ENCODE assay signal across 10 cellular contexts in genomic region chr11:93623179-93623578, GRCh38.
A peak's percentile ranks its signal among the peaks of the same experiment; 100 is the strongest.
DNase-seq lines count a peak whose midpoint lies in the region; ATAC-seq and TF ChIP-seq lines count a peak whose summit lies in the region.
"Had no signal": no experiment of that assay in that cellular context is flagged by ENCODE, and none has a peak within 500 bp of the region (broad histone marks: within the 10 kb centered on the region; RNA-seq: fewer than 3 reads in every experiment).

No MANE protein-coding gene starts in this region.

- DNase-seq in GM12864 (ENCODE audit: low read depth) (peak; percentile 51), choroid plexus epithelial cell (ENCODE audit: low read depth) (peak; percentile 65), medulla oblongata (ENCODE audit: extremely low spot score) (no peak), NCI-H524 treated with DMSO at 0.1 percent for 48 hours (lab: John Stamatoyannopoulos, UW) (no peak)
- DNase-seq in activated T-cell treated with anti-CD3 and anti-CD28 coated beads, Interleukin-2, amount 50 U/mL, for 48 hours = no peak
- DNase-seq in stimulated activated CD4-positive, alpha-beta T cell treated with anti-CD3 and anti-CD28 coated beads, Interleukin-4, amount 100 ng/mL, for 4 hours = no peak
- DNase-seq: right lobe of liver had no signal

- H3K4me3 ChIP-seq in GM12864 (ENCODE audit: low read depth, low read length) (no peak overlapping the region), choroid plexus epithelial cell (ENCODE audit: low read depth, low read length) (no peak overlapping the region)
- H3K4me3 ChIP-seq: right lobe of liver, tibial nerve had no signal

- ATAC-seq in GM21423 (IDR thresholded peaks at IDR 0.05; ENCODE audit: unreplicated experiment) = peak; percentile 96
- ATAC-seq in HG03432 (IDR thresholded peaks at IDR 0.05; ENCODE audit: unreplicated experiment) = peak; percentile 97

- no peak for TF ChIP-seq CTCF in GM12864 (IDR thresholded peaks at IDR 0.05; ENCODE audit: low read depth, low read length, missing control alignments)
- TF ChIP-seq CTCF in choroid plexus epithelial cell (conservative IDR thresholded peaks at IDR 0.05; ENCODE audit: low read depth, low read length) = no peak

Comparison
In these comparisons a context has a peak if more than half of its experiments do, and no peak if none do; other contexts are left out.
1. DNase-seq: peak in GM12864 (single experiment) and choroid plexus epithelial cell (single experiment); none in medulla oblongata (single experiment), activated T-cell treated with anti-CD3 and anti-CD28 coated beads, Interleukin-2, amount 50 U/mL, for 48 hours (0 of 2), NCI-H524 treated with DMSO at 0.1 percent for 48 hours (single experiment) and stimulated activated CD4-positive, alpha-beta T cell treated with anti-CD3 and anti-CD28 coated beads, Interleukin-4, amount 100 ng/mL, for 4 hours (0 of 2).